Comparison of ENCODE assay signal across 8 cellular contexts in genomic region chr10:80491251-80492102, GRCh38. TPM values are rescaled to one million over a fixed set of nuclear protein-coding genes. Genes with fewer than 3 reads are reported as not detected.
DNase-seq lines count a peak whose midpoint lies in the region; ATAC-seq, FAIRE-seq and TF ChIP-seq lines count a peak whose summit lies in the region.

No MANE protein-coding gene starts in this region.

- peak overlapping the region; percentile 33 for H3K27ac Mint-ChIP-seq in activated naive CD4-positive, alpha-beta T cell treated with anti-CD3 and anti-CD28 coated beads, Interleukin-2, amount 10 ng/mL, durations not matched to agents 7 days and 5 days

- H3K9me3 Mint-ChIP-seq in activated naive CD4-positive, alpha-beta T cell treated with anti-CD3 and anti-CD28 coated beads, Interleukin-2, amount 10 ng/mL, durations not matched to agents 7 days and 5 days = peaks cover 4% of the 10 kb centered on the region

- no peaks in the 10 kb centered on the region for H3K27me3 Mint-ChIP-seq in activated naive CD4-positive, alpha-beta T cell treated with anti-CD3 and anti-CD28 coated beads, Interleukin-2, amount 10 ng/mL, durations not matched to agents 7 days and 5 days

- TF ChIP-seq CTCF in kidney (IDR thresholded peaks at IDR 0.05; ENCODE audit: borderline replicate concordance, extremely low read depth, insufficient read depth) = no peak

- intact Hi-C loops in kidney (cut with DNase I) = no loop called here

- H3K4me3 ChIP-seq in kidney (ENCODE audit: low read length in 2 of 2) (peak overlapping the region in 1 of 2 donors; percentile 11), thymus (ENCODE audit: low read length) (no peak overlapping the region)

- peaks cover 54 to 57% of the 10 kb centered on the region in 2 donors for H3K4me1 ChIP-seq in kidney (ENCODE audit: control insufficient read depth in 1 of 2, insufficient read depth in 1 of 2, low read depth in 1 of 2, low read length in 2 of 2)
- H3K4me1 ChIP-seq in thymus (ENCODE audit: control insufficient read depth, insufficient read depth, low read length) = peaks cover 30% of the 10 kb centered on the region

- CTCF ChIA-PET in activated naive CD4-positive, alpha-beta T cell treated with anti-CD3 and anti-CD28 coated beads, Interleukin-2, amount 10 ng/mL, durations not matched to agents 7 days and 5 days (lab: Charles Lee) = interaction anchor here (1.2 to 3.6 kb wide), 3 partner anchors 14 to 47 kb away, joined by 4 to 21 read pairs (median 11); no protein-coding TSS in a partner anchor

- WGBS in thymus = 97% methylated on average over 7 of the region's 7 CpGs

- H3K9me3 ChIP-seq in kidney (ENCODE audit: control insufficient read depth in 1 of 2, low read length in 2 of 2) (no peaks in the 10 kb centered on the region), thymus (ENCODE audit: control insufficient read depth) (no peaks in the 10 kb centered on the region)

- DNase-seq in activated naive CD4-positive, alpha-beta T cell treated with anti-CD3 and anti-CD28 coated beads, Interleukin-2, amount 10 ng/mL, durations not matched to agents 7 days and 5 days = no peak
- no peak for DNase-seq in activated naive CD4-positive, alpha-beta T cell treated with Interleukin-2 at 50 U/mL for 16 hours
- DNase-seq in activated CD8-positive, alpha-beta memory T cell treated with anti-CD3 and anti-CD28 coated beads, Interleukin-2, amount 50 U/mL, for 48 hours = peak; percentile 48
- DNase-seq in kidney = peak; percentile 92
- no peak for DNase-seq in activated gamma-delta T cell treated with Interleukin-2 at 50 U/mL for 16 hours
- DNase-seq in NCI-H1694 treated with DMSO at 0.1 percent for 48 hours (lab: John Stamatoyannopoulos, UW) = no peak

- FAIRE-seq in kidney (lab: Jason Lieb, UNC) = no peak

- H3K27me3 ChIP-seq in thymus (ENCODE audit: control insufficient read depth, insufficient read depth) = no peaks in the 10 kb centered on the region

- H3K4me3 Mint-ChIP-seq in activated naive CD4-positive, alpha-beta T cell treated with anti-CD3 and anti-CD28 coated beads, Interleukin-2, amount 10 ng/mL, durations not matched to agents 7 days and 5 days = no peak overlapping the region

- H3K4me1 Mint-ChIP-seq in activated naive CD4-positive, alpha-beta T cell treated with anti-CD3 and anti-CD28 coated beads, Interleukin-2, amount 10 ng/mL, durations not matched to agents 7 days and 5 days = peaks cover 99% of the 10 kb centered on the region

- peaks cover 78% of the 10 kb centered on the region for H3K36me3 Mint-ChIP-seq in activated naive CD4-positive, alpha-beta T cell treated with anti-CD3 and anti-CD28 coated beads, Interleukin-2, amount 10 ng/mL, durations not matched to agents 7 days and 5 days

- H3K36me3 ChIP-seq in kidney (ENCODE audit: control insufficient read depth in 1 of 2, insufficient read depth in 2 of 2, low read length in 2 of 2) (peaks cover 11 to 21% of the 10 kb centered on the region in 2 donors), thymus (ENCODE audit: control insufficient read depth, insufficient read depth) (peaks cover 30% of the 10 kb centered on the region)

- H3K9ac ChIP-seq in kidney (ENCODE audit: low read length in 2 of 2) = peak overlapping the region in 1 of 2 donors; percentile 16

- ATAC-seq in HG02798 (IDR thresholded peaks at IDR 0.05; ENCODE audit: poor library complexity, unreplicated experiment) = no peak

- peak overlapping the region; percentile 25 to 49 for H3K27ac ChIP-seq in kidney (ENCODE audit: low read depth in 2 of 2, low read length in 2 of 2)
- peak overlapping the region; percentile 61 for H3K27ac ChIP-seq in thymus (ENCODE audit: low read depth)

RNA-seq across cellular contexts. Expression of gene TSPAN14, which starts 37.4 kb away (rescaled TPM):
- 183 TPM for total RNA-seq in kidney
- 36.8 TPM for polyA plus RNA-seq in kidney (ENCODE audit: insufficient read depth, low read depth, low replicate concordance)
- polyA plus RNA-seq in thymus = 60.0 TPM

RNA-seq across cellular contexts. Expression of gene SH2D4B, which starts 46.2 kb away (rescaled TPM):
- total RNA-seq in kidney = 0.09 TPM
- polyA plus RNA-seq in kidney (ENCODE audit: insufficient read depth, low read depth, low replicate concordance) (not detected), thymus (0.18 TPM)

Comparison
In these comparisons a context has a peak if more than half of its experiments do, and no peak if none do; other contexts are left out.
1. DNase-seq: peak in activated CD8-positive, alpha-beta memory T cell treated with anti-CD3 and anti-CD28 coated beads, Interleukin-2, amount 50 U/mL, for 48 hours (single experiment) and kidney (single experiment); none in activated naive CD4-positive, alpha-beta T cell treated with anti-CD3 and anti-CD28 coated beads, Interleukin-2, amount 10 ng/mL, durations not matched to agents 7 days and 5 days (single experiment), activated naive CD4-positive, alpha-beta T cell treated with Interleukin-2 at 50 U/mL for 16 hours (single experiment), activated gamma-delta T cell treated with Interleukin-2 at 50 U/mL for 16 hours (single experiment) and NCI-H1694 treated with DMSO at 0.1 percent for 48 hours (single experiment).